In the genomic region with DNA sequence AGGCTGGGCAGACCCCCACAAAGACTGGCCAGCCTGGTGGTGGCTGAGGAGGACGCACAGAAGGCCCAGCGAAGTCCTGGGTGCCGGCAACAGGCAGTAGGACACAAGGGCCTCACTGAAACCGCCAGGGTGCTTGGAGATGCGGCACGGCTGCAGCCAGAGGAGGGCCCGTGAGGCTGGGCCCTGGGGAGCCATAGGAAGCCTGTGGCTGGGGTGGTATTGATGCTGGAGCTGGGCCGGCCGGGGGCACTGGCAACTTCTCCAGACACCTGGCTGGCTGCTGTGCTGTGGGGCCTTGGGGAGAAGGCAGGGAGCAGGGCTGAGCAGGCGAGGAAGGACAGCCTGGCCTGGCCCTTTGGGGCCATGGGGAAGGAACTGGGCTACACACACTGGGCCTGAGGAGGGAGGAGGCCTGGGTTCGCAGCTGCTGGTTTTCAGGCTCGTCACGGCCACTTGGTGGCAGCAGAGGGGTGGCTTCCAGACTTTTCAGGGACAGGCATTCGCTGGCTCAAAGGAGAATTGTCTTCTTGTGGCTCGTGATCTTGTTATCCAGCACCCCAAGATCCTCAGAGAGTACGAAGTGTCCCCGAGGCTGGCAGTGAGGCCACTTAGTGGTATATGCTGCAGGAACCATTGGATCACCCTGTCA, we compare ENCODE assay signal across 8 cellular contexts. TPM values are rescaled to one million over a fixed set of nuclear protein-coding genes. Genes with fewer than 3 reads are reported as not detected.
A peak's percentile ranks its signal among the peaks of the same experiment; 100 is the strongest.
DNase-seq lines count a peak whose midpoint lies in the region; ATAC-seq and TF ChIP-seq lines count a peak whose summit lies in the region.

No MANE protein-coding gene starts in this region.

- H3K36me3 Mint-ChIP-seq in natural killer cell = no peaks in the 10 kb centered on the region
- H3K36me3 Mint-ChIP-seq in natural killer cell treated with Interleukin-12 subunit alpha and Interleukin-12 subunit beta and Interleukin-15 and Interleukin-18, amount 100 ng/mL, for 72 hours = no peaks in the 10 kb centered on the region
- no peaks in the 10 kb centered on the region for H3K36me3 Mint-ChIP-seq in activated CD4-positive, alpha-beta T cell treated with anti-CD3 and anti-CD28 coated beads for 36 hours (ENCODE audit: low read depth)

- DNase-seq in natural killer cell (peak; percentile 41), NCI-H1694 (lab: John Stamatoyannopoulos, UW) (peak; percentile 53), cerebellum (ENCODE audit: low spot score) (peak; percentile 69), left lung (peak in 1 of 2 donors; percentile 51)
- DNase-seq in natural killer cell treated with Interleukin-12 subunit alpha and Interleukin-12 subunit beta and Interleukin-15 and Interleukin-18, amount 100 ng/mL, for 72 hours (ENCODE audit: low spot score) = no peak
- peak; percentile 76 for DNase-seq in activated CD4-positive, alpha-beta T cell treated with anti-CD3 and anti-CD28 coated beads for 36 hours
- peak; percentile 14 to 42 (median 19) for DNase-seq in stimulated activated CD4-positive, alpha-beta T cell treated with anti-CD3 and anti-CD28 coated beads, TNF-alpha, amount 100 ng/mL, for 48 hours (ENCODE audit: low read depth in 3 of 3)

- H3K4me1 ChIP-seq in left lung = no peaks in the 10 kb centered on the region

- H3K27me3 ChIP-seq in left lung = no peaks in the 10 kb centered on the region

- H3K9me3 Mint-ChIP-seq in natural killer cell = no peaks in the 10 kb centered on the region
- H3K9me3 Mint-ChIP-seq in natural killer cell treated with Interleukin-12 subunit alpha and Interleukin-12 subunit beta and Interleukin-15 and Interleukin-18, amount 100 ng/mL, for 72 hours = no peaks in the 10 kb centered on the region
- no peaks in the 10 kb centered on the region for H3K9me3 Mint-ChIP-seq in activated CD4-positive, alpha-beta T cell treated with anti-CD3 and anti-CD28 coated beads for 36 hours (ENCODE audit: low read depth)

- no peak overlapping the region for H3K4me3 ChIP-seq in left lung

- CTCF ChIA-PET in activated CD4-positive, alpha-beta T cell treated with anti-CD3 and anti-CD28 coated beads for 36 hours (lab: Charles Lee) = interaction anchor here (0.6 to 2.0 kb wide), 17 partner anchors 9 to 666 kb away, joined by 3 to 14 read pairs (median 3); no protein-coding TSS in a partner anchor

- no peaks in the 10 kb centered on the region for H3K9me3 ChIP-seq in left lung

- no peak overlapping the region for H3K27ac ChIP-seq in left lung

- intact Hi-C loops in natural killer cell (cut with micrococcal nuclease) (loop anchor here (2.0 kb wide), 1 partner anchor 114 kb away; no protein-coding TSS in a partner anchor), left lung (cut with DNase I) (loop anchor here in 1 of 2 donors (10.0 kb wide), 1 partner anchor 110 kb away; no protein-coding TSS in a partner anchor)
- intact Hi-C loops in activated CD4-positive, alpha-beta T cell treated with anti-CD3 and anti-CD28 coated beads for 36 hours (cut with DNase I, micrococcal nuclease) = loop anchor here (1.0 to 5.0 kb wide), 5 partner anchors 93 to 114 kb away; partner anchors contain the start of gene DUSP9 (in 1 of the 2)

- H3K27me3 Mint-ChIP-seq in natural killer cell (ENCODE audit: low read depth in 2 of 2) = peaks cover 0 to 4% of the 10 kb centered on the region in 2 donors
- H3K27me3 Mint-ChIP-seq in natural killer cell treated with Interleukin-12 subunit alpha and Interleukin-12 subunit beta and Interleukin-15 and Interleukin-18, amount 100 ng/mL, for 72 hours = peaks cover 5 to 14% of the 10 kb centered on the region in 2 donors
- no peaks in the 10 kb centered on the region for H3K27me3 Mint-ChIP-seq in activated CD4-positive, alpha-beta T cell treated with anti-CD3 and anti-CD28 coated beads for 36 hours

- H3K27ac Mint-ChIP-seq in natural killer cell = no peak overlapping the region
- H3K27ac Mint-ChIP-seq in natural killer cell treated with Interleukin-12 subunit alpha and Interleukin-12 subunit beta and Interleukin-15 and Interleukin-18, amount 100 ng/mL, for 72 hours = no peak overlapping the region
- no peak overlapping the region for H3K27ac Mint-ChIP-seq in activated CD4-positive, alpha-beta T cell treated with anti-CD3 and anti-CD28 coated beads for 36 hours

- no peak overlapping the region for H3K4me3 Mint-ChIP-seq in natural killer cell
- H3K4me3 Mint-ChIP-seq in natural killer cell treated with Interleukin-12 subunit alpha and Interleukin-12 subunit beta and Interleukin-15 and Interleukin-18, amount 100 ng/mL, for 72 hours = no peak overlapping the region
- no peak overlapping the region for H3K4me3 Mint-ChIP-seq in activated CD4-positive, alpha-beta T cell treated with anti-CD3 and anti-CD28 coated beads for 36 hours

- ATAC-seq in natural killer cell (peak in 2 of 3 donors; percentile 54 to 68), left lung (peak; percentile 87), GM21576 (IDR thresholded peaks at IDR 0.05; ENCODE audit: unreplicated experiment) (no peak)
- no peak for ATAC-seq in natural killer cell treated with Interleukin-12 subunit alpha and Interleukin-12 subunit beta and Interleukin-15 and Interleukin-18, amount 100 ng/mL, for 72 hours
- ATAC-seq in activated CD4-positive, alpha-beta T cell treated with anti-CD3 and anti-CD28 coated beads for 36 hours = peak; percentile 66

- H3K36me3 ChIP-seq in left lung = no peaks in the 10 kb centered on the region

- no peaks in the 10 kb centered on the region for H3K4me1 Mint-ChIP-seq in natural killer cell
- H3K4me1 Mint-ChIP-seq in natural killer cell treated with Interleukin-12 subunit alpha and Interleukin-12 subunit beta and Interleukin-15 and Interleukin-18, amount 100 ng/mL, for 72 hours (ENCODE audit: low read depth in 2 of 2) = peaks cover 0 to 3% of the 10 kb centered on the region in 2 donors
- H3K4me1 Mint-ChIP-seq in activated CD4-positive, alpha-beta T cell treated with anti-CD3 and anti-CD28 coated beads for 36 hours = no peaks in the 10 kb centered on the region

- POLR2A ChIA-PET in activated CD4-positive, alpha-beta T cell treated with anti-CD3 and anti-CD28 coated beads for 36 hours (lab: Charles Lee) = no interaction called here

- TF ChIP-seq CTCF in natural killer cell (IDR thresholded peaks at IDR 0.05) = peak; percentile 25
- TF ChIP-seq CTCF in left lung (IDR thresholded peaks at IDR 0.05) = peak; percentile 51

RNA-seq across cellular contexts. Expression of gene ATP2B3, which starts 37.2 kb away (rescaled TPM):
- total RNA-seq in natural killer cell = not detected
- not detected for total RNA-seq in natural killer cell treated with Interleukin-12 subunit alpha and Interleukin-12 subunit beta and Interleukin-15 and Interleukin-18, amount 100 ng/mL, for 72 hours
- total RNA-seq in activated CD4-positive, alpha-beta T cell treated with anti-CD3 and anti-CD28 coated beads for 36 hours = not detected
- total RNA-seq in cerebellum = 5.6 TPM
- total RNA-seq in left lung = not detected

RNA-seq across cellular contexts. Expression of gene CCNQ, which starts 44.3 kb away (rescaled TPM):
- 10 to 100 TPM in 2 of 3 donors, 1 to 10 TPM in 1; 9.0 to 17.2 (median 12.5) TPM for total RNA-seq in natural killer cell
- total RNA-seq in natural killer cell treated with Interleukin-12 subunit alpha and Interleukin-12 subunit beta and Interleukin-15 and Interleukin-18, amount 100 ng/mL, for 72 hours = 10 to 100 TPM; 16.4 to 30.7 TPM
- total RNA-seq in activated CD4-positive, alpha-beta T cell treated with anti-CD3 and anti-CD28 coated beads for 36 hours = 10 to 100 TPM; 13.9 to 14.7 TPM
- total RNA-seq in cerebellum = 9.5 TPM
- total RNA-seq in left lung = 10 to 100 TPM; 17.1 to 18.7 TPM

RNA-seq across cellular contexts. Expression of gene BGN, which starts 59.9 kb away (rescaled TPM):
- total RNA-seq in natural killer cell (not detected), cerebellum (7.9 TPM), left lung (100 to 1,000 TPM; 200 to 492 TPM)
- total RNA-seq in natural killer cell treated with Interleukin-12 subunit alpha and Interleukin-12 subunit beta and Interleukin-15 and Interleukin-18, amount 100 ng/mL, for 72 hours = not detected
- not detected for total RNA-seq in activated CD4-positive, alpha-beta T cell treated with anti-CD3 and anti-CD28 coated beads for 36 hours

Comparison
In these comparisons a context has a peak if more than half of its experiments do, and no peak if none do; other contexts are left out.
1. ATAC-seq: peak in natural killer cell (2 of 3), activated CD4-positive, alpha-beta T cell treated with anti-CD3 and anti-CD28 coated beads for 36 hours (single experiment) and left lung (single experiment); none in natural killer cell treated with Interleukin-12 subunit alpha and Interleukin-12 subunit beta and Interleukin-15 and Interleukin-18, amount 100 ng/mL, for 72 hours (0 of 2) and GM21576 (single experiment).
2. RNA of gene BGN, which starts 59.9 kb away (total RNA-seq): 200 to 492 TPM in left lung; 7.9 TPM in cerebellum (single experiment), not detected in natural killer cell, not detected in natural killer cell treated with Interleukin-12 subunit alpha and Interleukin-12 subunit beta and Interleukin-15 and Interleukin-18, amount 100 ng/mL, for 72 hours and not detected in activated CD4-positive, alpha-beta T cell treated with anti-CD3 and anti-CD28 coated beads for 36 hours; every median in the first group is over 10 times any median in the second.